Comparison of ENCODE assay signal across 8 cellular contexts in the genomic region with DNA sequence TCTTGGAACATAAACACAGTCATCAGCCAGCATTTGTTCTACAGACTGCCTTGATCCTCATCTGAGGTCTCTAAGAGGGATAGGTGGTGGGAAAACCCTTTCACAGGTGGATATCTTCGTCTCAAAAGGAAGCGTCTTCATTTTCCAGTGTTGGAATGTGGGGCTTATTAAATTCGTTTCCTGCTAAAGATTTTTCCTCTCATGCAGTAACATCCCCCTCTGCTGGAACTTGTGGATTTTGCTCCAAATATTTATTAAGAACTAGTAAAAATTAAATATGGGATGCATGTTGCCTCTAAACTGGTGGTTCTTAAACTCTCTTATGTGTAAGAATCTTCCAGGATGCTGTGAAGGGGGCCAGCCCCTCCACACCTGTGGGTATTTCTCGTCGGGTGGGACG. TPM values are rescaled to one million over a fixed set of nuclear protein-coding genes. Genes with fewer than 3 reads are reported as not detected.
DNase-seq lines count a peak whose midpoint lies in the region; ATAC-seq and TF ChIP-seq lines count a peak whose summit lies in the region.

No MANE protein-coding gene starts in this region.

- H3K36me3 ChIP-seq in IMR-90 (ENCODE audit: control insufficient read depth, insufficient read depth, low read length) (no peaks in the 10 kb centered on the region), adrenal gland (replicated peaks in 1 of 2) (no peaks in the 10 kb centered on the region)

- H2AK9ac ChIP-seq in IMR-90 (replicated peaks; ENCODE audit: low read depth, low read length, poor library complexity), result no peak overlapping the region

- H3K14ac ChIP-seq in IMR-90 (replicated peaks; ENCODE audit: low read depth, low read length), result no peak overlapping the region

- TF ChIP-seq POLR2A in IMR-90 (IDR thresholded peaks at IDR 0.05; ENCODE audit: low read depth, low read length), result 0 out of 2 replicates have a peak, but pooled peaks have one; percentile 33
- no peak for TF ChIP-seq POLR2A in adrenal gland (IDR thresholded peaks at IDR 0.05)

- no peak overlapping the region for H3K9ac ChIP-seq in IMR-90 (ENCODE audit: low read depth, low read length)

- H4K20me1 ChIP-seq in IMR-90 (ENCODE audit: insufficient read depth, low read length), result no peaks in the 10 kb centered on the region

- no peak overlapping the region for H4K8ac ChIP-seq in IMR-90 (ENCODE audit: low read depth in 2 of 2, low read length in 2 of 2)

- intact Hi-C loops in IMR-90 (cut with micrococcal nuclease) (loop anchor here (1.0 to 5.0 kb wide), 3 partner anchors 53 to 1616 kb away; no protein-coding TSS in a partner anchor), adrenal gland (cut with DNase I) (no loop called here)

- H2AFZ ChIP-seq in IMR-90 (replicated peaks; ENCODE audit: low read length, poor library complexity), result no peak overlapping the region

- H3K56ac ChIP-seq in IMR-90 (ENCODE audit: extremely low read depth, insufficient read depth, low read length), result no peak overlapping the region

- no peak overlapping the region for H4K91ac ChIP-seq in IMR-90 (ENCODE audit: insufficient read depth, low read depth, low read length)

- H3K4me1 ChIP-seq in IMR-90 (ENCODE audit: control insufficient read depth, insufficient read depth, low read length), result no peaks in the 10 kb centered on the region
- H3K4me1 ChIP-seq in adrenal gland (replicated peaks in 1 of 2), result no peaks in the 10 kb centered on the region

- no peak overlapping the region for H4K5ac ChIP-seq in IMR-90 (ENCODE audit: low read depth, low read length)

- H3K4me3 ChIP-seq in AG09309 (ENCODE audit: control insufficient read depth, low read depth, low read length) (no peak overlapping the region), IMR-90 (ENCODE audit: insufficient read depth, low read depth, low read length) (no peak overlapping the region), adrenal gland (no peak overlapping the region)

- no TSS peak for BruUV-seq in IMR-90 (replicated peaks; lab: Mats Ljungman, UMichigan)

- H2BK5ac ChIP-seq in IMR-90 (ENCODE audit: low read depth, low read length, poor library complexity, severe bottlenecking), result no peak overlapping the region

- no peak overlapping the region; the same call in 1 of the 2 replicates for H3K4me2 ChIP-seq in IMR-90 (ENCODE audit: low read depth, low read length)

- no peak overlapping the region for H3K27ac ChIP-seq in IMR-90 (ENCODE audit: insufficient read depth, low read length)
- H3K27ac ChIP-seq in adrenal gland, result no peak overlapping the region

- H2BK20ac ChIP-seq in IMR-90 (ENCODE audit: low read depth, low read length), result no peak overlapping the region

- dilution Hi-C loops in IMR-90 (cut with HindIII; ENCODE audit: low sequenced_read_pairs, unreplicated experiment), result no loop called here

- POLR2A ChIA-PET in IMR-90 (lab: Charles Lee; ENCODE audit: unreplicated experiment), result no interaction called here

- no peak overlapping the region for H3K18ac ChIP-seq in IMR-90 (ENCODE audit: low read depth, low read length)

- H3K27me3 ChIP-seq in IMR-90 (ENCODE audit: control insufficient read depth, insufficient read depth, low read length), result peaks cover 35% of the 10 kb centered on the region
- H3K27me3 ChIP-seq in adrenal gland, result no peaks in the 10 kb centered on the region

- H3K23ac ChIP-seq in IMR-90 (ENCODE audit: low read depth, low read length), result no peak overlapping the region

- H3K4ac ChIP-seq in IMR-90 (ENCODE audit: low read depth, low read length), result no peak overlapping the region

- H2AK5ac ChIP-seq in IMR-90 (ENCODE audit: low read depth, low read length), result no peak overlapping the region

- no peaks in the 10 kb centered on the region for H3K79me1 ChIP-seq in IMR-90 (ENCODE audit: low read depth in 1 of 2, low read length in 2 of 2)

- ATAC-seq in IMR-90 (ENCODE audit: low read depth), result peak; percentile 67
- no peak for ATAC-seq in HG02571 (IDR thresholded peaks at IDR 0.05; ENCODE audit: unreplicated experiment)
- ATAC-seq in HG02840 (IDR thresholded peaks at IDR 0.05; ENCODE audit: low FRiP score, unreplicated experiment), result no peak
- no peak for ATAC-seq in GM19397 (IDR thresholded peaks at IDR 0.05; ENCODE audit: unreplicated experiment)

- DNase-seq in AG09309 (ENCODE audit: low read depth), result peak; percentile 33
- peak; percentile 60 for DNase-seq in IMR-90
- peak in 2 of 7 donors; percentile 15 to 31 for DNase-seq in adrenal gland
- DNase-seq in left kidney (ENCODE audit: low read depth, low spot score), result peak; percentile 65
- no peak for DNase-seq in stimulated activated CD4-positive, alpha-beta T cell treated with anti-CD3 and anti-CD28 coated beads, Interleukin-15, amount 100 ng/mL, for 24 hours

- no peaks in the 10 kb centered on the region for H3K9me1 ChIP-seq in IMR-90 (ENCODE audit: insufficient read depth, low read length)

- TF ChIP-seq CTCF in AG09309 (IDR thresholded peaks at IDR 0.05; ENCODE audit: control insufficient read depth, insufficient read depth, low read depth, low read length, missing control alignments) (peak; percentile 57), IMR-90 (conservative IDR thresholded peaks at IDR 0.05; ENCODE audit: low read depth, low read length) (peak; percentile 88), adrenal gland (IDR thresholded peaks at IDR 0.05) (peak; percentile 36 to 65 (median 62))

- peak; percentile 90 for TF ChIP-seq RAD21 in IMR-90 (IDR thresholded peaks at IDR 0.05; ENCODE audit: low read length)

- no CpG with 5 or more reads among the region's 6 CpGs for WGBS in IMR-90 (ENCODE audit: extremely low coverage in 2 of 2, insufficient read length in 1 of 2), 2 experiments
- 16 to 27% (median 21%) methylated on average over 6 of the region's 6 CpGs for WGBS in adrenal gland, 4 donors

- no peak overlapping the region for H2BK120ac ChIP-seq in IMR-90 (ENCODE audit: low read depth, low read length)

- H3K9me3 ChIP-seq in IMR-90 (ENCODE audit: control insufficient read depth, insufficient read depth, low read length) (no peaks in the 10 kb centered on the region), adrenal gland (replicated peaks in 1 of 3) (no peaks in the 10 kb centered on the region)

- CTCF ChIA-PET in IMR-90 (lab: Yijun Ruan, JAX), result interaction anchor here (1.5 kb wide), 1 partner anchor 52 kb away, joined by 5 read pairs; no protein-coding TSS in a partner anchor

- in situ Hi-C loops in IMR-90 (cut with MboI; ENCODE audit: low sequenced_read_pairs), result no loop called here

- H2BK15ac ChIP-seq in IMR-90 (ENCODE audit: low read depth, low read length), result no peak overlapping the region

TF ChIP-seq in IMR-90, 13 proteins besides CTCF, POLR2A, EP300 and RAD21:
- peak; percentile 91 for TF ChIP-seq SMC3 (IDR thresholded peaks at IDR 0.05; ENCODE audit: low read depth, low read length)
- TF ChIP-seq MXI1 (IDR thresholded peaks at IDR 0.05; ENCODE audit: borderline replicate concordance, low read depth, low read length), result no peak
- no peak for TF ChIP-seq FOS (IDR thresholded peaks at IDR 0.05; ENCODE audit: low read depth, low read length)
- no peak for TF ChIP-seq MAFK (IDR thresholded peaks at IDR 0.05; ENCODE audit: low read depth, low read length)

RNA-seq across cellular contexts. Expression of a gene that starts 20.1 kb away (rescaled TPM):
- 1.9 and 2.7 TPM in 2 replicates for total RNA-seq in IMR-90 (2012; rRNA removed)
- 1.9 TPM in 2 replicates for polyA plus RNA-seq in IMR-90 (2012; rRNA removed)
- 1.3 and 1.5 TPM in 2 replicates for polyA plus RNA-seq in IMR-90 (2012; cell fraction: cytosol; rRNA removed)
- polyA plus RNA-seq in IMR-90 (2012; cell fraction: nucleus; rRNA removed; ENCODE audit: low replicate concordance), result 4.7 and 4.8 TPM in 2 replicates
- 10 to 100 TPM in 6 of 8 donors, 1 to 10 TPM in 2; 8.0 to 16.6 (median 11.3) TPM for total RNA-seq in adrenal gland
- polyA plus RNA-seq in adrenal gland, result 1 to 10 TPM; 3.9 to 5.4 (median 4.2) TPM
